ENCODE assay signal across 10 cellular contexts in genomic region chr13:74070065-74070464, GRCh38.
DNase-seq lines count a peak whose midpoint lies in the region; ATAC-seq lines count a peak whose summit lies in the region.
"Had no signal": no experiment of that assay in that cellular context is flagged by ENCODE, and none has a peak within 500 bp of the region (broad histone marks: within the 10 kb centered on the region; RNA-seq: fewer than 3 reads in every experiment).

No MANE protein-coding gene starts in this region.

- H3K9me3 Mint-ChIP-seq in activated T-cell treated with anti-CD3 and anti-CD28 coated beads, Interleukin-2, amount 50 U/mL, for 72 hours, result no peaks in the 10 kb centered on the region
- no peaks in the 10 kb centered on the region for H3K9me3 Mint-ChIP-seq in activated CD4-positive, alpha-beta memory T cell treated with anti-CD3 and anti-CD28 coated beads for 36 hours
- peaks cover 2 to 5% of the 10 kb centered on the region in 2 donors for H3K9me3 Mint-ChIP-seq in stimulated activated naive B cell treated with anti-CD40 and anti-IgM and Interleukin-4, amounts not matched to agents 10 μg/mL and 1 μg/mL and 100 μg/mL, for 72 hours

- peak overlapping the region; percentile 43 for H3K27ac Mint-ChIP-seq in activated T-cell treated with anti-CD3 and anti-CD28 coated beads, Interleukin-2, amount 50 U/mL, for 72 hours
- peak overlapping the region; percentile 75 for H3K27ac Mint-ChIP-seq in activated CD4-positive, alpha-beta memory T cell treated with anti-CD3 and anti-CD28 coated beads for 36 hours
- H3K27ac Mint-ChIP-seq in stimulated activated naive B cell treated with anti-CD40 and anti-IgM and Interleukin-4, amounts not matched to agents 10 μg/mL and 1 μg/mL and 100 μg/mL, for 72 hours, result peak overlapping the region; percentile 20

- DNase-seq in activated T-cell treated with anti-CD3 and anti-CD28 coated beads, Interleukin-2, amount 50 U/mL, for 72 hours, result peak in 1 of 2 donors; percentile 5
- no peak for DNase-seq in activated T-cell treated with anti-CD3 and anti-CD28 coated beads, Interleukin-2, amount 50 U/mL, for 1 hour
- DNase-seq in activated CD4-positive, alpha-beta memory T cell treated with anti-CD3 and anti-CD28 coated beads for 36 hours, result peak; percentile 34
- no peak for DNase-seq in stimulated activated naive B cell treated with anti-CD40 and anti-IgM and Interleukin-4, amounts not matched to agents 10 μg/mL and 1 μg/mL and 100 μg/mL, for 72 hours
- no peak for DNase-seq in HT-29 (ENCODE audit: low spot score)
- no peak for DNase-seq in amniotic stem cell (lab: John Stamatoyannopoulos, UW)
- DNase-seq in NCI-H1930 (lab: John Stamatoyannopoulos, UW), result no peak
- DNase-seq: anterior cingulate cortex, nucleus accumbens had no signal

- intact Hi-C loops in activated CD4-positive, alpha-beta memory T cell treated with anti-CD3 and anti-CD28 coated beads for 36 hours (cut with micrococcal nuclease), result no loop called here

- peak overlapping the region; percentile 41 to 67 for H3K4me3 Mint-ChIP-seq in activated T-cell treated with anti-CD3 and anti-CD28 coated beads, Interleukin-2, amount 50 U/mL, for 72 hours
- peak overlapping the region; percentile 7 for H3K4me3 Mint-ChIP-seq in activated CD4-positive, alpha-beta memory T cell treated with anti-CD3 and anti-CD28 coated beads for 36 hours
- H3K4me3 Mint-ChIP-seq in stimulated activated naive B cell treated with anti-CD40 and anti-IgM and Interleukin-4, amounts not matched to agents 10 μg/mL and 1 μg/mL and 100 μg/mL, for 72 hours, result peak overlapping the region in 1 of 2 donors; percentile 1

- no peaks in the 10 kb centered on the region for H3K27me3 Mint-ChIP-seq in activated T-cell treated with anti-CD3 and anti-CD28 coated beads, Interleukin-2, amount 50 U/mL, for 72 hours (ENCODE audit: low read depth)
- no peaks in the 10 kb centered on the region for H3K27me3 Mint-ChIP-seq in activated CD4-positive, alpha-beta memory T cell treated with anti-CD3 and anti-CD28 coated beads for 36 hours
- no peaks in the 10 kb centered on the region for H3K27me3 Mint-ChIP-seq in stimulated activated naive B cell treated with anti-CD40 and anti-IgM and Interleukin-4, amounts not matched to agents 10 μg/mL and 1 μg/mL and 100 μg/mL, for 72 hours

- POLR2A ChIA-PET in activated CD4-positive, alpha-beta memory T cell treated with anti-CD3 and anti-CD28 coated beads for 36 hours (lab: Charles Lee), result no interaction called here

- CTCF ChIA-PET in activated CD4-positive, alpha-beta memory T cell treated with anti-CD3 and anti-CD28 coated beads for 36 hours (lab: Charles Lee), result no interaction called here

- peaks cover 2% of the 10 kb centered on the region in 2 donors for H3K36me3 Mint-ChIP-seq in activated T-cell treated with anti-CD3 and anti-CD28 coated beads, Interleukin-2, amount 50 U/mL, for 72 hours (ENCODE audit: insufficient read depth in 2 of 2)
- H3K36me3 Mint-ChIP-seq in activated CD4-positive, alpha-beta memory T cell treated with anti-CD3 and anti-CD28 coated beads for 36 hours, result peaks cover 3% of the 10 kb centered on the region
- peaks cover 13 to 26% of the 10 kb centered on the region in 2 donors for H3K36me3 Mint-ChIP-seq in stimulated activated naive B cell treated with anti-CD40 and anti-IgM and Interleukin-4, amounts not matched to agents 10 μg/mL and 1 μg/mL and 100 μg/mL, for 72 hours

- H3K4me1 Mint-ChIP-seq in activated T-cell treated with anti-CD3 and anti-CD28 coated beads, Interleukin-2, amount 50 U/mL, for 72 hours (ENCODE audit: low read depth), result peaks cover 68% of the 10 kb centered on the region
- peaks cover 76% of the 10 kb centered on the region for H3K4me1 Mint-ChIP-seq in activated CD4-positive, alpha-beta memory T cell treated with anti-CD3 and anti-CD28 coated beads for 36 hours (ENCODE audit: low read depth)
- H3K4me1 Mint-ChIP-seq in stimulated activated naive B cell treated with anti-CD40 and anti-IgM and Interleukin-4, amounts not matched to agents 10 μg/mL and 1 μg/mL and 100 μg/mL, for 72 hours, result peaks cover 41 to 66% of the 10 kb centered on the region in 2 donors

- peak; percentile 69 to 79 for ATAC-seq in activated T-cell treated with anti-CD3 and anti-CD28 coated beads, Interleukin-2, amount 50 U/mL, for 72 hours (replicated peaks in 1 of 2)
- ATAC-seq in HG02973 (IDR thresholded peaks at IDR 0.05; ENCODE audit: unreplicated experiment), result peak; percentile 58
- peak; percentile 34 to 48 for ATAC-seq in stimulated activated naive B cell treated with anti-CD40 and anti-IgM and Interleukin-4, amounts not matched to agents 10 μg/mL and 1 μg/mL and 100 μg/mL, for 72 hours (replicated peaks)

Comparison
In these comparisons a context has a peak if more than half of its experiments do, and no peak if none do; other contexts are left out.
1. H3K27ac Mint-ChIP-seq: peak in every context shown above with its lines; median percentile 75 in activated CD4-positive, alpha-beta memory T cell treated with anti-CD3 and anti-CD28 coated beads for 36 hours; 43 in activated T-cell treated with anti-CD3 and anti-CD28 coated beads, Interleukin-2, amount 50 U/mL, for 72 hours; 20 in stimulated activated naive B cell treated with anti-CD40 and anti-IgM and Interleukin-4, amounts not matched to agents 10 μg/mL and 1 μg/mL and 100 μg/mL, for 72 hours.